ENCODE assay signal across 8 cellular contexts in genomic region chr3:46923559-46924350, GRCh38. TPM values are rescaled to one million over a fixed set of nuclear protein-coding genes. Genes with fewer than 3 reads are reported as not detected.
A peak's percentile ranks its signal among the peaks of the same experiment; 100 is the strongest.
DNase-seq lines count a peak whose midpoint lies in the region; ATAC-seq and TF ChIP-seq lines count a peak whose summit lies in the region.

No MANE protein-coding gene starts in this region.

- H3K4me3 ChIP-seq in cardiac fibroblast (replicated peaks in 1 of 2; ENCODE audit: low read depth in 2 of 2, low read length in 2 of 2), result no peak overlapping the region

- peak; percentile 53 for ATAC-seq in left colon
- no peak for ATAC-seq in GM21381 (IDR thresholded peaks at IDR 0.05; ENCODE audit: unreplicated experiment)
- ATAC-seq in GM21786 (IDR thresholded peaks at IDR 0.05; ENCODE audit: unreplicated experiment), result no peak

- intact Hi-C loops in left colon (cut with DNase I, micrococcal nuclease), result loop anchor here (5.0 kb wide), 2 partner anchors 69 to 79 kb away; no protein-coding TSS in a partner anchor

- peak; percentile 63 for TF ChIP-seq CTCF in cardiac fibroblast (IDR thresholded peaks at IDR 0.05; ENCODE audit: low read depth, low read length)

- DNase-seq in NCI-H748 (lab: John Stamatoyannopoulos, UW; ENCODE audit: unreplicated experiment), result peak; percentile 2
- no peak for DNase-seq in NCI-H748 treated with DMSO at 0.1 percent for 48 hours (lab: John Stamatoyannopoulos, UW)
- DNase-seq in SKM-1 (lab: John Stamatoyannopoulos, UW; ENCODE audit: unreplicated experiment), result peak; percentile 18
- peak; percentile 45 to 47 for DNase-seq in cardiac fibroblast (ENCODE audit: low read depth in 2 of 2)
- no peak for DNase-seq in left colon
- DNase-seq in superior temporal gyrus (ENCODE audit: extremely low spot score), result peak; percentile 69

RNA-seq across cellular contexts. Expression of gene PTH1R, which starts 46.2 kb away (rescaled TPM):
- 1 to 10 TPM; 1.4 to 1.7 TPM for total RNA-seq in left colon

RNA-seq across cellular contexts. Expression of gene CCDC12, which starts 52.8 kb away (rescaled TPM):
- total RNA-seq in left colon, result 10 to 100 TPM; 40.0 to 54.4 TPM

RNA-seq across cellular contexts. Expression of gene NBEAL2, which starts 55.7 kb away (rescaled TPM):
- 10 to 100 TPM; 51.4 to 98.1 TPM for total RNA-seq in left colon

Comparison
In these comparisons a context has a peak if more than half of its experiments do, and no peak if none do; other contexts are left out.
1. DNase-seq: peak in NCI-H748 (single experiment), SKM-1 (single experiment), cardiac fibroblast (2 of 2) and superior temporal gyrus (single experiment); none in NCI-H748 treated with DMSO at 0.1 percent for 48 hours (single experiment) and left colon (0 of 2).